In genomic region chr5:150757087-150757649, GRCh38 we compare ENCODE assay signal across 9 cellular contexts. TPM values are rescaled to one million over a fixed set of nuclear protein-coding genes. Genes with fewer than 3 reads are reported as not detected.
DNase-seq lines count a peak whose midpoint lies in the region; ATAC-seq and TF ChIP-seq lines count a peak whose summit lies in the region.
"Had no signal": no experiment of that assay in that cellular context is flagged by ENCODE, and none has a peak within 500 bp of the region (broad histone marks: within the 10 kb centered on the region; RNA-seq: fewer than 3 reads in every experiment).

No MANE protein-coding gene starts in this region.

- H3K9me3 Mint-ChIP-seq in MCF 10A (ENCODE audit: unreplicated experiment): no peaks in the 10 kb centered on the region
- no peaks in the 10 kb centered on the region for H3K9me3 Mint-ChIP-seq in naive thymus-derived CD8-positive, alpha-beta T cell

- no peak overlapping the region for H3K4me3 Mint-ChIP-seq in MCF 10A (ENCODE audit: unreplicated experiment)
- H3K4me3 Mint-ChIP-seq in naive thymus-derived CD8-positive, alpha-beta T cell: peak overlapping the region in 7 of 10 donors; percentile 20 to 54 (median 43)

- H3K9me3 ChIP-seq in BLaER1 treated with 17β-estradiol and CSF1 and Interleukin-3, amounts not matched to agents 10 nM and 100 nM (replicated peaks in 1 of 11): peaks cover 0 to 9% (median 0%) of the 10 kb centered on the region in 11 experiments; a peak in 1 of 22 replicates
- peaks cover 9% of the 10 kb centered on the region for H3K9me3 ChIP-seq in HUES6 (ENCODE audit: control insufficient read depth, insufficient read depth, low read depth, low read length)

- no peak for TF ChIP-seq CTCF in MCF 10A (IDR thresholded peaks at IDR 0.05; ENCODE audit: unreplicated experiment)

- H4K20me1 ChIP-seq in BLaER1 treated with 17β-estradiol and CSF1 and Interleukin-3, amounts not matched to agents 10 nM and 100 nM: peaks cover 0 to 28% (median 8%) of the 10 kb centered on the region in 11 experiments; a peak in 11 of 22 replicates

- H3K4me1 Mint-ChIP-seq in MCF 10A (ENCODE audit: insufficient read depth, unreplicated experiment): peaks cover 19% of the 10 kb centered on the region
- H3K4me1 Mint-ChIP-seq in naive thymus-derived CD8-positive, alpha-beta T cell: peaks cover 16 to 53% (median 40%) of the 10 kb centered on the region in 4 donors

- no peak overlapping the region for H3K27ac Mint-ChIP-seq in MCF 10A (ENCODE audit: low read depth, unreplicated experiment)
- peak overlapping the region in 8 of 10 donors; percentile 0 to 78 (median 52) for H3K27ac Mint-ChIP-seq in naive thymus-derived CD8-positive, alpha-beta T cell

- CTCF ChIA-PET in MCF 10A (lab: Yijun Ruan, JAX): interaction anchor here (0.6 to 18.3 kb wide), 11 partner anchors 21 to 351 kb away, joined by 3 to 348 read pairs (median 5); partner anchors contain the start of genes IRGM, RBM22 and SMIM3

- peak overlapping the region; percentile 78 to 99 (median 93) for H3K4me2 ChIP-seq in BLaER1 treated with 17β-estradiol and CSF1 and Interleukin-3, amounts not matched to agents 10 nM and 100 nM

- H3K27me3 Mint-ChIP-seq in MCF 10A (ENCODE audit: insufficient read depth, unreplicated experiment): no peaks in the 10 kb centered on the region
- peaks cover 0 to under 1% (median 0%) of the 10 kb centered on the region in 5 donors for H3K27me3 Mint-ChIP-seq in naive thymus-derived CD8-positive, alpha-beta T cell

- POLR2A ChIA-PET in MCF 10A (lab: Yijun Ruan, JAX): interaction anchor here (0.5 to 18.2 kb wide), 19 partner anchors 18 to 496 kb away, joined by 3 to 541 read pairs (median 5); partner anchors contain the start of genes GM2A, IRGM, RBM22 and SMIM3
- POLR2A ChIA-PET in naive thymus-derived CD8-positive, alpha-beta T cell (lab: Charles Lee): interaction anchor here (2.0 to 3.3 kb wide), 6 partner anchors 21 to 308 kb away, joined by 8 to 27 read pairs (median 10); partner anchors contain the start of genes IRGM, RBM22, RPS14 and SMIM3

- H3K36me3 ChIP-seq in BLaER1 treated with 17β-estradiol and CSF1 and Interleukin-3, amounts not matched to agents 10 nM and 100 nM: peaks cover 43 to 51% (median 43%) of the 10 kb centered on the region in 11 experiments
- H3K36me3 ChIP-seq in HUES6 (ENCODE audit: control insufficient read depth, insufficient read depth, low read length): peaks cover 39% of the 10 kb centered on the region

- H3K27me3 ChIP-seq in BLaER1 treated with 17β-estradiol and CSF1 and Interleukin-3, amounts not matched to agents 10 nM and 100 nM: no peaks in the 10 kb centered on the region
- H3K27me3 ChIP-seq in HUES6 (ENCODE audit: control insufficient read depth, insufficient read depth, low read length): no peaks in the 10 kb centered on the region

- H3K27ac ChIP-seq in BLaER1 treated with 17β-estradiol and CSF1 and Interleukin-3, amounts not matched to agents 10 nM and 100 nM: peak overlapping the region in 8 of 11 experiments; percentile 88 to 98 (median 94); a peak in 13 of 22 replicates
- no peak overlapping the region for H3K27ac ChIP-seq in HUES6 (ENCODE audit: low read depth, low read length)

- BruUV-seq in MCF 10A (replicated peaks; lab: Mats Ljungman, UMichigan): no TSS peak

- peaks cover 33 to 69% (median 38%) of the 10 kb centered on the region in 10 experiments for H3K4me1 ChIP-seq in BLaER1 treated with 17β-estradiol and CSF1 and Interleukin-3, amounts not matched to agents 10 nM and 100 nM
- H3K4me1 ChIP-seq in HUES6 (ENCODE audit: control insufficient read depth, insufficient read depth, low read length): no peaks in the 10 kb centered on the region

- H3K9ac ChIP-seq in BLaER1 treated with 17β-estradiol and CSF1 and Interleukin-3, amounts not matched to agents 10 nM and 100 nM: peak overlapping the region; percentile 87 to 94 (median 91); a peak in 21 of 22 replicates
- no peak overlapping the region for H3K9ac ChIP-seq in HUES6 (ENCODE audit: low read length)

- H3K4me3 ChIP-seq in BLaER1 treated with 17β-estradiol and CSF1 and Interleukin-3, amounts not matched to agents 10 nM and 100 nM: peak overlapping the region; percentile 68 to 86 (median 78); a peak in 19 of 20 replicates
- peak overlapping the region; percentile 88 for H3K4me3 ChIP-seq in HUES6 (ENCODE audit: low read depth, low read length)

- DNase-seq in MCF 10A (ENCODE audit: unreplicated experiment): peak; percentile 13
- DNase-seq in naive thymus-derived CD8-positive, alpha-beta T cell: no peak
- no peak for DNase-seq in stimulated activated CD4-positive, alpha-beta T cell treated with anti-CD3 and anti-CD28 coated beads, Interleukin-4, amount 100 ng/mL, for 24 hours
- DNase-seq in NCI-H774 (lab: John Stamatoyannopoulos, UW): no peak
- no peak for DNase-seq in NOMO-1 treated with dmso at 0.1 percent for 144 hours (lab: John Stamatoyannopoulos, UW; ENCODE audit: unreplicated experiment)
- DNase-seq: activated CD4-positive, alpha-beta T cell treated with anti-CD3 and anti-CD28 coated beads for 1 hour had no signal

- ATAC-seq in naive thymus-derived CD8-positive, alpha-beta T cell: no peak
- no peak for ATAC-seq in HG03175 (IDR thresholded peaks at IDR 0.05; ENCODE audit: unreplicated experiment)

- intact Hi-C loops in MCF 10A (cut with micrococcal nuclease): no loop called here

- peaks cover 53% of the 10 kb centered on the region for H3K36me3 Mint-ChIP-seq in MCF 10A (ENCODE audit: insufficient read depth, unreplicated experiment)
- H3K36me3 Mint-ChIP-seq in naive thymus-derived CD8-positive, alpha-beta T cell: peaks cover 0 to 47% (median 27%) of the 10 kb centered on the region in 3 donors

RNA-seq across cellular contexts. Expression of gene DCTN4, which starts 1.6 kb away (rescaled TPM):
- 122 and 143 TPM in 2 replicates for total RNA-seq in MCF 10A (2022)
- 10 to 100 TPM; 44.1 to 49.4 TPM for total RNA-seq in naive thymus-derived CD8-positive, alpha-beta T cell
- polyA plus RNA-seq in naive thymus-derived CD8-positive, alpha-beta T cell: 10 to 100 TPM in 1 of 3 donors, 1 to 10 TPM in 2; 8.1 to 11.5 (median 9.5) TPM

RNA-seq across cellular contexts. Expression of gene SMIM3, which starts 21.4 kb away (rescaled TPM):
- 21.7 and 26.1 TPM in 2 replicates for total RNA-seq in MCF 10A (2022)
- total RNA-seq in naive thymus-derived CD8-positive, alpha-beta T cell: 1 to 10 TPM; 4.1 to 5.5 TPM
- polyA plus RNA-seq in naive thymus-derived CD8-positive, alpha-beta T cell: 10 to 100 TPM in 1 of 3 donors, 1 to 10 TPM in 2; 8.5 to 12.2 (median 8.6) TPM

RNA-seq across cellular contexts. Expression of gene RBM22, which starts 56.3 kb away (rescaled TPM):
- 66.0 and 66.9 TPM in 2 replicates for total RNA-seq in MCF 10A (2022)
- total RNA-seq in naive thymus-derived CD8-positive, alpha-beta T cell: 100 to 1,000 TPM; 102 to 103 TPM
- polyA plus RNA-seq in naive thymus-derived CD8-positive, alpha-beta T cell: 10 to 100 TPM; 51.4 to 57.0 (median 56.2) TPM
